Comparison of ENCODE assay signal across 17 cellular contexts in genomic region chr15:98169551-98169950, GRCh38.
DNase-seq lines count a peak whose midpoint lies in the region; ATAC-seq and TF ChIP-seq lines count a peak whose summit lies in the region.
"Had no signal": no experiment of that assay in that cellular context is flagged by ENCODE, and none has a peak within 500 bp of the region (broad histone marks: within the 10 kb centered on the region; RNA-seq: fewer than 3 reads in every experiment).

No MANE protein-coding gene starts in this region.

- no peaks in the 10 kb centered on the region for H3K36me3 Mint-ChIP-seq in activated naive CD4-positive, alpha-beta T cell treated with anti-CD3 and anti-CD28 coated beads, Interleukin-2, amount 50 U/mL, for 72 hours
- no peaks in the 10 kb centered on the region for H3K36me3 Mint-ChIP-seq in activated naive CD4-positive, alpha-beta T cell treated with anti-CD3 and anti-CD28 coated beads for 36 hours (ENCODE audit: low read depth)
- H3K36me3 Mint-ChIP-seq in T-helper 2 cell treated with Interferon-gamma antibody and Interleukin-4, amounts not matched to agents 5 μg/mL and 100 μg/mL, for 36 hours (ENCODE audit: low read depth) = no peaks in the 10 kb centered on the region
- no peaks in the 10 kb centered on the region for H3K36me3 Mint-ChIP-seq in naive thymus-derived CD8-positive, alpha-beta T cell
- H3K36me3 Mint-ChIP-seq: CD4-positive, CD25-positive, alpha-beta regulatory T cell had no signal

- TF ChIP-seq POLR2A in GM18505 (IDR thresholded peaks at IDR 0.05; ENCODE audit: borderline replicate concordance, extremely low read depth, insufficient read depth, insufficient read length) (no peak), gastrocnemius medialis (IDR thresholded peaks at IDR 0.05) (no peak)

- H3K4me1 Mint-ChIP-seq in activated naive CD4-positive, alpha-beta T cell treated with anti-CD3 and anti-CD28 coated beads for 36 hours (ENCODE audit: low read depth) = no peaks in the 10 kb centered on the region
- H3K4me1 Mint-ChIP-seq in T-helper 2 cell treated with Interferon-gamma antibody and Interleukin-4, amounts not matched to agents 5 μg/mL and 100 μg/mL, for 36 hours (ENCODE audit: low read depth) = peaks cover 5% of the 10 kb centered on the region
- peaks cover 0 to 6% (median 2%) of the 10 kb centered on the region in 4 donors for H3K4me1 Mint-ChIP-seq in naive thymus-derived CD8-positive, alpha-beta T cell
- H3K4me1 Mint-ChIP-seq: CD4-positive, CD25-positive, alpha-beta regulatory T cell had no signal

- H3K27me3 Mint-ChIP-seq in activated naive CD4-positive, alpha-beta T cell treated with anti-CD3 and anti-CD28 coated beads for 36 hours (ENCODE audit: low read depth) = peaks cover 2% of the 10 kb centered on the region
- H3K27me3 Mint-ChIP-seq in T-helper 2 cell treated with Interferon-gamma antibody and Interleukin-4, amounts not matched to agents 5 μg/mL and 100 μg/mL, for 36 hours (ENCODE audit: low read depth) = peaks cover 61% of the 10 kb centered on the region
- peaks cover 0 to 29% (median 10%) of the 10 kb centered on the region in 5 donors for H3K27me3 Mint-ChIP-seq in naive thymus-derived CD8-positive, alpha-beta T cell

- no peaks in the 10 kb centered on the region for H3K27me3 ChIP-seq in gastrocnemius medialis
- H3K27me3 ChIP-seq: Peyer's patch had no signal

- H3K9me3 ChIP-seq in gastrocnemius medialis = no peaks in the 10 kb centered on the region
- H3K9me3 ChIP-seq: A549, Peyer's patch had no signal

- no peak for DNase-seq in activated naive CD4-positive, alpha-beta T cell treated with anti-CD3 and anti-CD28 coated beads, Interleukin-2, amount 50 U/mL, for 72 hours (ENCODE audit: low spot score in 2 of 2)
- no peak for DNase-seq in activated naive CD4-positive, alpha-beta T cell treated with anti-CD3 and anti-CD28 coated beads for 36 hours
- peak; percentile 6 for DNase-seq in H4 (ENCODE audit: low spot score)
- peak; percentile 13 for DNase-seq in T-helper 2 cell treated with Interferon-gamma antibody and Interleukin-4, amounts not matched to agents 5 μg/mL and 100 μg/mL, for 36 hours (ENCODE audit: low spot score)
- peak in 3 of 10 donors; percentile 20 to 40 (median 29) for DNase-seq in naive thymus-derived CD8-positive, alpha-beta T cell
- DNase-seq in amniotic stem cell (lab: John Stamatoyannopoulos, UW) = no peak
- no peak for DNase-seq in gastrocnemius medialis
- DNase-seq: CD4-positive, CD25-positive, alpha-beta regulatory T cell; DMS79; KBM-7; NCI-H187 treated with DMSO at 0.1 percent for 48 hours; NCI-H446 treated with DMSO at 0.1 percent for 48 hours; NCI-H774; Peyer's patch; SHP77 had no signal

- no peak overlapping the region for H3K27ac Mint-ChIP-seq in activated naive CD4-positive, alpha-beta T cell treated with anti-CD3 and anti-CD28 coated beads, Interleukin-2, amount 50 U/mL, for 72 hours
- H3K27ac Mint-ChIP-seq in activated naive CD4-positive, alpha-beta T cell treated with anti-CD3 and anti-CD28 coated beads for 36 hours = no peak overlapping the region
- no peak overlapping the region for H3K27ac Mint-ChIP-seq in T-helper 2 cell treated with Interferon-gamma antibody and Interleukin-4, amounts not matched to agents 5 μg/mL and 100 μg/mL, for 36 hours
- no peak overlapping the region for H3K27ac Mint-ChIP-seq in naive thymus-derived CD8-positive, alpha-beta T cell
- H3K27ac Mint-ChIP-seq: CD4-positive, CD25-positive, alpha-beta regulatory T cell had no signal

- no peak overlapping the region for H3K4me3 ChIP-seq in gastrocnemius medialis
- H3K4me3 ChIP-seq: A549, Peyer's patch had no signal

- H3K4me3 Mint-ChIP-seq in activated naive CD4-positive, alpha-beta T cell treated with anti-CD3 and anti-CD28 coated beads for 36 hours = no peak overlapping the region
- no peak overlapping the region for H3K4me3 Mint-ChIP-seq in T-helper 2 cell treated with Interferon-gamma antibody and Interleukin-4, amounts not matched to agents 5 μg/mL and 100 μg/mL, for 36 hours
- no peak overlapping the region for H3K4me3 Mint-ChIP-seq in naive thymus-derived CD8-positive, alpha-beta T cell
- H3K4me3 Mint-ChIP-seq: CD4-positive, CD25-positive, alpha-beta regulatory T cell had no signal

- no peaks in the 10 kb centered on the region for H3K4me1 ChIP-seq in gastrocnemius medialis
- H3K4me1 ChIP-seq: A549, Peyer's patch had no signal

- CTCF ChIA-PET in activated naive CD4-positive, alpha-beta T cell treated with anti-CD3 and anti-CD28 coated beads for 36 hours (lab: Charles Lee) = interaction anchor here (1.0 kb wide), 1 partner anchor 8 kb away, joined by 3 read pairs; no protein-coding TSS in a partner anchor

- no peak overlapping the region for H3K27ac ChIP-seq in gastrocnemius medialis
- H3K27ac ChIP-seq: A549, Peyer's patch had no signal

- POLR2A ChIA-PET in naive thymus-derived CD8-positive, alpha-beta T cell (lab: Charles Lee) = no interaction called here

- in situ Hi-C loops in gastrocnemius medialis (cut with MboI; ENCODE audit: low sequenced_read_pairs in 4 of 4) = no loop called here

- intact Hi-C loops in activated naive CD4-positive, alpha-beta T cell treated with anti-CD3 and anti-CD28 coated beads for 36 hours (cut with micrococcal nuclease) = no loop called here
- intact Hi-C loops in gastrocnemius medialis (cut with DNase I; ENCODE audit: low total_unique reads) = no loop called here

- TF ChIP-seq CTCF in gastrocnemius medialis (IDR thresholded peaks at IDR 0.05 in 4 of 5, conservative IDR thresholded peaks at IDR 0.05 in 1 of 5) = no peak

- H3K36me3 ChIP-seq in gastrocnemius medialis = no peaks in the 10 kb centered on the region
- H3K36me3 ChIP-seq: Peyer's patch had no signal

- no peaks in the 10 kb centered on the region for H3K9me3 Mint-ChIP-seq in activated naive CD4-positive, alpha-beta T cell treated with anti-CD3 and anti-CD28 coated beads, Interleukin-2, amount 50 U/mL, for 72 hours
- no peaks in the 10 kb centered on the region for H3K9me3 Mint-ChIP-seq in activated naive CD4-positive, alpha-beta T cell treated with anti-CD3 and anti-CD28 coated beads for 36 hours
- no peaks in the 10 kb centered on the region for H3K9me3 Mint-ChIP-seq in T-helper 2 cell treated with Interferon-gamma antibody and Interleukin-4, amounts not matched to agents 5 μg/mL and 100 μg/mL, for 36 hours
- no peaks in the 10 kb centered on the region for H3K9me3 Mint-ChIP-seq in naive thymus-derived CD8-positive, alpha-beta T cell

- peak; percentile 76 to 78 for ATAC-seq in activated naive CD4-positive, alpha-beta T cell treated with anti-CD3 and anti-CD28 coated beads, Interleukin-2, amount 50 U/mL, for 72 hours
- peak; percentile 35 to 68 for ATAC-seq in naive thymus-derived CD8-positive, alpha-beta T cell
- ATAC-seq in GM18505 (IDR thresholded peaks at IDR 0.05; ENCODE audit: unreplicated experiment) = no peak
- ATAC-seq in gastrocnemius medialis = no peak
- ATAC-seq: A549 had no signal

Comparison
In these comparisons a context has a peak if more than half of its experiments do, and no peak if none do; other contexts are left out.
1. ATAC-seq: peak in activated naive CD4-positive, alpha-beta T cell treated with anti-CD3 and anti-CD28 coated beads, Interleukin-2, amount 50 U/mL, for 72 hours (2 of 2) and naive thymus-derived CD8-positive, alpha-beta T cell (2 of 2); none in GM18505 (single experiment) and gastrocnemius medialis (0 of 2).
2. DNase-seq: peak in H4 (single experiment) and T-helper 2 cell treated with Interferon-gamma antibody and Interleukin-4, amounts not matched to agents 5 μg/mL and 100 μg/mL, for 36 hours (single experiment); none in activated naive CD4-positive, alpha-beta T cell treated with anti-CD3 and anti-CD28 coated beads, Interleukin-2, amount 50 U/mL, for 72 hours (0 of 2), activated naive CD4-positive, alpha-beta T cell treated with anti-CD3 and anti-CD28 coated beads for 36 hours (single experiment), amniotic stem cell (single experiment) and gastrocnemius medialis (0 of 2).